ENCODE assay signal across 1 cellular context in the genomic region with DNA sequence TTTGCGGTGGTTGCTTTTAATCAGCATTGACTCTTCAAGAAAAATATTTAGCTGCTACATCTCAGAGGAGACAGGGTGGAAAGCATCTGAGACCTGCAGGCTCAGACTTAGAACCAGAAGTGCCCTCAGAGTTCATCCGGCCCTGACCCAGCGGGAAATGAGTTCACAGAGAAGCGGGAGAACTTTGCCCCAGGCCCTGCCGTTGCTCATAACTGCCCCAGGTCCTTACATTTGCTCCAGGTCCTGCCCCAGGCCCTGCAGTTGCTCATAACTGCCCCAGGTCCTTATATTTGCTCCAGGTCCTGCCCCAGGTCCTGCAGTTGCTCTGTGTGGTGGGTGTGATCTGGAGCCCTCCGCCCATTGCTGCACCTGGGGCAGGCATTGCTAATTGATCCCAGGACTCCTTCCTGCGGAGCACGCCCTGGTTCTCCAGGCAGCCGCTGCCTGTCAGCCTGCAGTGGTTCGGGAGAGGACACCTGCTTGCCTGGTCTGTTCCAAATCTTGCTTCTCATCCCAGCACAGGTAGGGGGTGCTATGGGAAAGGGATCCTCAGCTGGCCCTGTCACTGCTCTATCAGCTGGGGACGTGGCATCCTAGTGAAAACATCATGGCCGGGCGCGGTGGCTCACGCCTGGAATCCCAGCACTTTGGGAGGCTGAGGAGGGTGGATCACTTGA.
TF ChIP-seq lines count a peak whose summit lies in the region.

No MANE protein-coding gene starts in this region.

TF ChIP-seq in HCT116, 20 proteins besides CTCF, POLR2A, EP300 and RAD21:
- TF ChIP-seq, protein P1, sequence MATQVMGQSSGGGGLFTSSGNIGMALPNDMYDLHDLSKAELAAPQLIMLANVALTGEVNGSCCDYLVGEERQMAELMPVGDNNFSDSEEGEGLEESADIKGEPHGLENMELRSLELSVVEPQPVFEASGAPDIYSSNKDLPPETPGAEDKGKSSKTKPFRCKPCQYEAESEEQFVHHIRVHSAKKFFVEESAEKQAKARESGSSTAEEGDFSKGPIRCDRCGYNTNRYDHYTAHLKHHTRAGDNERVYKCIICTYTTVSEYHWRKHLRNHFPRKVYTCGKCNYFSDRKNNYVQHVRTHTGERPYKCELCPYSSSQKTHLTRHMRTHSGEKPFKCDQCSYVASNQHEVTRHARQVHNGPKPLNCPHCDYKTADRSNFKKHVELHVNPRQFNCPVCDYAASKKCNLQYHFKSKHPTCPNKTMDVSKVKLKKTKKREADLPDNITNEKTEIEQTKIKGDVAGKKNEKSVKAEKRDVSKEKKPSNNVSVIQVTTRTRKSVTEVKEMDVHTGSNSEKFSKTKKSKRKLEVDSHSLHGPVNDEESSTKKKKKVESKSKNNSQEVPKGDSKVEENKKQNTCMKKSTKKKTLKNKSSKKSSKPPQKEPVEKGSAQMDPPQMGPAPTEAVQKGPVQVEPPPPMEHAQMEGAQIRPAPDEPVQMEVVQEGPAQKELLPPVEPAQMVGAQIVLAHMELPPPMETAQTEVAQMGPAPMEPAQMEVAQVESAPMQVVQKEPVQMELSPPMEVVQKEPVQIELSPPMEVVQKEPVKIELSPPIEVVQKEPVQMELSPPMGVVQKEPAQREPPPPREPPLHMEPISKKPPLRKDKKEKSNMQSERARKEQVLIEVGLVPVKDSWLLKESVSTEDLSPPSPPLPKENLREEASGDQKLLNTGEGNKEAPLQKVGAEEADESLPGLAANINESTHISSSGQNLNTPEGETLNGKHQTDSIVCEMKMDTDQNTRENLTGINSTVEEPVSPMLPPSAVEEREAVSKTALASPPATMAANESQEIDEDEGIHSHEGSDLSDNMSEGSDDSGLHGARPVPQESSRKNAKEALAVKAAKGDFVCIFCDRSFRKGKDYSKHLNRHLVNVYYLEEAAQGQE (IDR thresholded peaks at IDR 0.05; ENCODE audit: low read depth) = no peak
- no peak for TF ChIP-seq JUND (IDR thresholded peaks at IDR 0.05)
- TF ChIP-seq EZH2 (IDR thresholded peaks at IDR 0.05) = no peak
- TF ChIP-seq ZFX (IDR thresholded peaks at IDR 0.05) = no peak
- no peak for TF ChIP-seq SP1 (IDR thresholded peaks at IDR 0.05; ENCODE audit: low read depth)
- TF ChIP-seq ELF1 (IDR thresholded peaks at IDR 0.05; ENCODE audit: borderline replicate concordance, low read depth) = no peak
- TF ChIP-seq, protein P2, sequence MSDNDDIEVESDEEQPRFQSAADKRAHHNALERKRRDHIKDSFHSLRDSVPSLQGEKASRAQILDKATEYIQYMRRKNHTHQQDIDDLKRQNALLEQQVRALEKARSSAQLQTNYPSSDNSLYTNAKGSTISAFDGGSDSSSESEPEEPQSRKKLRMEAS (IDR thresholded peaks at IDR 0.05) = no peak
- no peak for TF ChIP-seq EGR1 (IDR thresholded peaks at IDR 0.05; ENCODE audit: low read depth)
- TF ChIP-seq ATF3 (IDR thresholded peaks at IDR 0.05) = no peak
- TF ChIP-seq ZBTB33 (IDR thresholded peaks at IDR 0.05; ENCODE audit: extremely low read depth, insufficient replicate concordance, low read length) = no peak
- TF ChIP-seq FOSL1 (IDR thresholded peaks at IDR 0.05; ENCODE audit: low read depth) = no peak
- TF ChIP-seq SRF (IDR thresholded peaks at IDR 0.05; ENCODE audit: low read depth) = no peak
- no peak for TF ChIP-seq ZNF274 (IDR thresholded peaks at IDR 0.05; ENCODE audit: low read depth, low read length)
- TF ChIP-seq POLR2AphosphoS5 (IDR thresholded peaks at IDR 0.05; ENCODE audit: low read depth, low read length) = no peak
- TF ChIP-seq EZH2phosphoT487 (IDR thresholded peaks at IDR 0.05; ENCODE audit: borderline replicate concordance) = no peak
